In the genomic region with DNA sequence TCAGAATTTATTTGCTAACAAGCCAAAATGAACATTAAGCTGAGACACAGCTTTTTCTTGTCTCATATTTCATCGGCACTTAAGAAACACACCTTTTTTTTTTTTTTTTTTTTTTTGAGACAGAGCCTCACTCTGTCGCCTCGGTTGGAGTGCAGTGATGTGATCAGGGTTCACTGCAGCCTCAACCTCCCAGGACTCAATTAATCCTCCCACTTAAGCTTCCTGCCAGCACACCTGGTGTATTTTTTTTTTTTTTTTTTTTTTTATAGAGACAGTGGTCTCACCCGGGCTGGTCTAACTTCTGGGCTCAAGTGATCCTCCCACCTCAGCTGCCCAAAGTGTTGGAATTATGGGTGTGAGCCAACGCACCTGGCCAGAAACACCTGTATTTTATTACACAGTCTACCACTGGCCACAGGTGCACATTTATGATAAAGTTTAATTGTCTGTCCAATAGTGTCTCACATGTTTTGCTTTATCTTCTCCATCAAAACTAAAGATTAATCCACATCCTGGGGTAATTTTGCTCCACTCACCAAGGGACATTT, we compare ENCODE assay signal across 15 cellular contexts.
A peak's percentile ranks its signal among the peaks of the same experiment; 100 is the strongest.
DNase-seq lines count a peak whose midpoint lies in the region; ATAC-seq and FAIRE-seq lines count a peak whose summit lies in the region.
"Had no signal": no experiment of that assay in that cellular context is flagged by ENCODE, and none has a peak within 500 bp of the region (broad histone marks: within the 10 kb centered on the region; RNA-seq: fewer than 3 reads in every experiment).

No MANE protein-coding gene starts in this region.

- no peak overlapping the region for H3K27ac ChIP-seq in small intestine (ENCODE audit: low read depth in 1 of 2, low read length in 1 of 2)
- H3K27ac ChIP-seq: KMS-11, RWPE1 had no signal

- H3K9me3 ChIP-seq in small intestine (ENCODE audit: control insufficient read depth, low read depth): no peaks in the 10 kb centered on the region
- H3K9me3 ChIP-seq: SJCRH30 had no signal

- H3K4me3 ChIP-seq in small intestine (ENCODE audit: low read depth in 1 of 2, low read length in 2 of 2): no peak overlapping the region
- H3K4me3 ChIP-seq: SJCRH30 had no signal

- peaks cover 4 to 8% of the 10 kb centered on the region in 2 donors for H3K36me3 ChIP-seq in small intestine (ENCODE audit: control insufficient read depth in 2 of 2, insufficient read depth in 2 of 2, low read length in 2 of 2)

- 16 to 62% (median 41%) methylated on average over 5 of the region's 5 CpGs for WGBS in small intestine, 3 donors

- ATAC-seq in left colon: peak; percentile 88
- ATAC-seq in GM19467 (IDR thresholded peaks at IDR 0.05; ENCODE audit: unreplicated experiment): no peak
- ATAC-seq in HG03342 (IDR thresholded peaks at IDR 0.05; ENCODE audit: unreplicated experiment): no peak

- H3K4me1 ChIP-seq in small intestine (ENCODE audit: control insufficient read depth in 2 of 2, insufficient read depth in 1 of 2, low read depth in 1 of 2, low read length in 1 of 2): no peaks in the 10 kb centered on the region

- no peaks in the 10 kb centered on the region for H3K27me3 ChIP-seq in small intestine (ENCODE audit: control insufficient read depth in 2 of 2, insufficient read depth in 2 of 2, low read length in 2 of 2)
- H3K27me3 ChIP-seq: SJCRH30 had no signal

- FAIRE-seq in small intestine (lab: Jason Lieb, UNC): no peak
- FAIRE-seq: H1 had no signal

- peak; percentile 21 for DNase-seq in DMS53 treated with DMSO at 0.1 percent for 48 hours (lab: John Stamatoyannopoulos, UW; ENCODE audit: unreplicated experiment)
- DNase-seq in NCI-H1105 (lab: John Stamatoyannopoulos, UW): peak; percentile 70
- DNase-seq in NCI-H2171 (lab: John Stamatoyannopoulos, UW): peak; percentile 71
- peak; percentile 26 to 33 for DNase-seq in left colon
- DNase-seq in small intestine: no peak
- DNase-seq: AML-193; CD4-positive, CD25-positive, alpha-beta regulatory T cell; HFFc6; NCI-H1092 treated with DMSO at 0.1 percent for 48 hours; SJCRH30 had no signal

- intact Hi-C loops in left colon (cut with DNase I, micrococcal nuclease): no loop called here
